Comparison of ENCODE assay signal across 9 cellular contexts in genomic region chr6:30037182-30037788, GRCh38. TPM values are rescaled to one million over a fixed set of nuclear protein-coding genes. Genes with fewer than 3 reads are reported as not detected.
A peak's percentile ranks its signal among the peaks of the same experiment; 100 is the strongest.
DNase-seq lines count a peak whose midpoint lies in the region; ATAC-seq and TF ChIP-seq lines count a peak whose summit lies in the region.
"Had no signal": no experiment of that assay in that cellular context is flagged by ENCODE, and none has a peak within 500 bp of the region (broad histone marks: within the 10 kb centered on the region; RNA-seq: fewer than 3 reads in every experiment).

No MANE protein-coding gene starts in this region.

- no peaks in the 10 kb centered on the region for H3K9me3 Mint-ChIP-seq in activated CD4-positive, alpha-beta T cell treated with anti-CD3 and anti-CD28 coated beads for 36 hours (ENCODE audit: low read depth)
- H3K9me3 Mint-ChIP-seq: CD8-positive, alpha-beta memory T cell had no signal

- 60% methylated on average over 4 of the region's 4 CpGs for WGBS in smooth muscle cell (ENCODE audit: low lambda C conversion rate)

- no peak overlapping the region for H3K4me3 Mint-ChIP-seq in activated CD4-positive, alpha-beta T cell treated with anti-CD3 and anti-CD28 coated beads for 36 hours
- H3K4me3 Mint-ChIP-seq: CD8-positive, alpha-beta memory T cell had no signal

- BruUV-seq in OCI-LY7 (replicated peaks; lab: Mats Ljungman, UMichigan), result no TSS peak

- H3K4me3 ChIP-seq in OCI-LY7 (ENCODE audit: low read depth, low read length, poor library complexity, severe bottlenecking), result no peak overlapping the region
- H3K4me3 ChIP-seq in epithelial cell of proximal tubule (ENCODE audit: low read depth, low read length), result no peak overlapping the region
- no peak overlapping the region for H3K4me3 ChIP-seq in smooth muscle cell

- H2AFZ ChIP-seq in OCI-LY7 (ENCODE audit: low read length) (no peak overlapping the region), smooth muscle cell (ENCODE audit: low read depth) (no peak overlapping the region)

- H3K79me2 ChIP-seq in OCI-LY7 (ENCODE audit: insufficient read depth, low read depth, low read length), result no peaks in the 10 kb centered on the region
- H3K79me2 ChIP-seq in smooth muscle cell (ENCODE audit: low read depth), result no peaks in the 10 kb centered on the region

- no peak overlapping the region for H3K4me2 ChIP-seq in OCI-LY7 (ENCODE audit: low read length)
- H3K4me2 ChIP-seq in smooth muscle cell, result no peak overlapping the region

- H3K9me3 ChIP-seq in OCI-LY7 (ENCODE audit: low read length), result no peaks in the 10 kb centered on the region
- H3K9me3 ChIP-seq in smooth muscle cell (replicated peaks; ENCODE audit: low read depth), result no peaks in the 10 kb centered on the region

- no peak overlapping the region for H3K9ac ChIP-seq in smooth muscle cell (ENCODE audit: low read depth)

- CTCF ChIA-PET in OCI-LY7 (lab: Charles Lee; ENCODE audit: unreplicated experiment), result no interaction called here
- CTCF ChIA-PET in activated CD4-positive, alpha-beta T cell treated with anti-CD3 and anti-CD28 coated beads for 36 hours (lab: Charles Lee), result interaction anchor here (0.5 to 1.1 kb wide), 4 partner anchors 10 to 326 kb away, joined by 3 read pairs; no protein-coding TSS in a partner anchor

- H3K36me3 Mint-ChIP-seq in activated CD4-positive, alpha-beta T cell treated with anti-CD3 and anti-CD28 coated beads for 36 hours (ENCODE audit: low read depth), result peaks cover 16% of the 10 kb centered on the region

- no peaks in the 10 kb centered on the region for H3K9me2 ChIP-seq in OCI-LY7 (ENCODE audit: insufficient read depth, low read length)

- H3K27ac Mint-ChIP-seq in activated CD4-positive, alpha-beta T cell treated with anti-CD3 and anti-CD28 coated beads for 36 hours, result no peak overlapping the region

- DNase-seq in NCI-H2171 treated with DMSO at 0.1 percent for 48 hours (lab: John Stamatoyannopoulos, UW) (peak; percentile 11), NCI-H2171 (lab: John Stamatoyannopoulos, UW) (no peak), OCI-LY7 (ENCODE audit: low spot score) (peak; percentile 35), epithelial cell of proximal tubule (ENCODE audit: low read depth) (no peak), smooth muscle cell (lab: John Stamatoyannopoulos, UW; ENCODE audit: unreplicated experiment) (no peak), activated T-cell treated with anti-CD3 and anti-CD28 coated beads for 4 hours (no peak), epidermal melanocyte (ENCODE audit: insufficient read length, low spot score) (no peak)
- no peak for DNase-seq in activated CD4-positive, alpha-beta T cell treated with anti-CD3 and anti-CD28 coated beads for 36 hours
- DNase-seq: CD8-positive, alpha-beta memory T cell had no signal

- H3K27me3 Mint-ChIP-seq in activated CD4-positive, alpha-beta T cell treated with anti-CD3 and anti-CD28 coated beads for 36 hours, result no peaks in the 10 kb centered on the region
- H3K27me3 Mint-ChIP-seq: CD8-positive, alpha-beta memory T cell had no signal

- no peaks in the 10 kb centered on the region for H3K36me3 ChIP-seq in OCI-LY7 (ENCODE audit: insufficient read depth, low read length)
- H3K36me3 ChIP-seq in smooth muscle cell (ENCODE audit: low read depth), result no peaks in the 10 kb centered on the region

- POLR2A ChIA-PET in OCI-LY7 (lab: Charles Lee), result interaction anchor here (0.7 to 1.3 kb wide), 2 partner anchors 10 to 23 kb away, joined by 3 read pairs; partner anchors contain the start of gene POLR1H
- POLR2A ChIA-PET in activated CD4-positive, alpha-beta T cell treated with anti-CD3 and anti-CD28 coated beads for 36 hours (lab: Charles Lee), result no interaction called here

- H3K4me1 Mint-ChIP-seq in activated CD4-positive, alpha-beta T cell treated with anti-CD3 and anti-CD28 coated beads for 36 hours, result no peaks in the 10 kb centered on the region
- H3K4me1 Mint-ChIP-seq: CD8-positive, alpha-beta memory T cell had no signal

- intact Hi-C loops in OCI-LY7 (cut with micrococcal nuclease; ENCODE audit: unreplicated experiment), result no loop called here
- intact Hi-C loops in activated CD4-positive, alpha-beta T cell treated with anti-CD3 and anti-CD28 coated beads for 36 hours (cut with DNase I, micrococcal nuclease), result no loop called here

- peak; percentile 79 for TF ChIP-seq CTCF in OCI-LY7 (conservative IDR thresholded peaks at IDR 0.05; ENCODE audit: low read length)
- TF ChIP-seq CTCF in epithelial cell of proximal tubule (conservative IDR thresholded peaks at IDR 0.05; ENCODE audit: low read depth, low read length), result peak; percentile 64
- peak; percentile 40 for TF ChIP-seq CTCF in smooth muscle cell (IDR thresholded peaks at IDR 0.05; ENCODE audit: borderline replicate concordance, insufficient read depth, poor library complexity, severe bottlenecking)

- H3F3A ChIP-seq in smooth muscle cell (ENCODE audit: low read depth), result no peaks in the 10 kb centered on the region

- H4K20me1 ChIP-seq in OCI-LY7 (ENCODE audit: insufficient read depth, low read length), result no peaks in the 10 kb centered on the region
- no peaks in the 10 kb centered on the region for H4K20me1 ChIP-seq in smooth muscle cell (ENCODE audit: low read depth)

- no peaks in the 10 kb centered on the region for H3K27me3 ChIP-seq in smooth muscle cell (ENCODE audit: low read depth)

- H3K4me1 ChIP-seq in OCI-LY7 (ENCODE audit: insufficient read depth, low read length, poor library complexity, severe bottlenecking), result no peaks in the 10 kb centered on the region
- H3K4me1 ChIP-seq in smooth muscle cell (ENCODE audit: low read depth), result no peaks in the 10 kb centered on the region

- H3K27ac ChIP-seq in OCI-LY7 (ENCODE audit: low read depth, low read length, poor library complexity, severe bottlenecking) (no peak overlapping the region), smooth muscle cell (ENCODE audit: low read depth) (no peak overlapping the region)

- ATAC-seq in activated CD4-positive, alpha-beta T cell treated with anti-CD3 and anti-CD28 coated beads for 36 hours, result no peak

RNA-seq across cellular contexts. Expression of gene POLR1H, which starts 23.8 kb away (rescaled TPM):
- 60.5 and 67.5 TPM in 2 replicates for total RNA-seq in OCI-LY7 (2014; rRNA removed; shearing (Covaris generic))
- 39.3 and 43.1 TPM in 2 replicates for total RNA-seq in OCI-LY7 (2022)
- 30.3 and 31.7 TPM in 2 replicates for total RNA-seq in epithelial cell of proximal tubule
- 17.3 and 21.0 TPM in 2 replicates for total RNA-seq in smooth muscle cell
- 35.1 and 41.7 TPM in 2 replicates for polyA plus RNA-seq in smooth muscle cell
- 10 to 100 TPM; 38.2 to 65.0 TPM for total RNA-seq in activated CD4-positive, alpha-beta T cell treated with anti-CD3 and anti-CD28 coated beads for 36 hours

RNA-seq across cellular contexts. Expression of gene PPP1R11, which starts 29.7 kb away (rescaled TPM):
- total RNA-seq in OCI-LY7 (2014; rRNA removed; shearing (Covaris generic)), result 30.6 and 35.6 TPM in 2 replicates
- total RNA-seq in OCI-LY7 (2022), result 36.5 and 40.1 TPM in 2 replicates
- total RNA-seq in epithelial cell of proximal tubule, result 45.4 and 54.5 TPM in 2 replicates
- total RNA-seq in smooth muscle cell, result 48.8 and 63.4 TPM in 2 replicates
- 76.8 and 80.2 TPM in 2 replicates for polyA plus RNA-seq in smooth muscle cell
- 10 to 100 TPM; 47.8 to 59.9 TPM for total RNA-seq in activated CD4-positive, alpha-beta T cell treated with anti-CD3 and anti-CD28 coated beads for 36 hours

RNA-seq across cellular contexts. Expression of gene RNF39, which starts 38.3 kb away (rescaled TPM):
- total RNA-seq in OCI-LY7 (2014; rRNA removed; shearing (Covaris generic)), result not detected in 2 replicates
- total RNA-seq in OCI-LY7 (2022), result not detected in 2 replicates
- total RNA-seq in epithelial cell of proximal tubule, result not detected in 2 replicates
- total RNA-seq in smooth muscle cell, result 0.18 and 0.90 TPM in 2 replicates
- polyA plus RNA-seq in smooth muscle cell, result 0.70 and 0.74 TPM in 2 replicates
- not detected for total RNA-seq in activated CD4-positive, alpha-beta T cell treated with anti-CD3 and anti-CD28 coated beads for 36 hours
- total RNA-seq: CD8-positive, alpha-beta memory T cell had no signal

Comparison
In these comparisons a context has a peak if more than half of its experiments do, and no peak if none do; other contexts are left out.
1. DNase-seq: peak in NCI-H2171 treated with DMSO at 0.1 percent for 48 hours (single experiment) and OCI-LY7 (single experiment); none in NCI-H2171 (single experiment), epithelial cell of proximal tubule (single experiment), smooth muscle cell (single experiment), activated T-cell treated with anti-CD3 and anti-CD28 coated beads for 4 hours (single experiment), activated CD4-positive, alpha-beta T cell treated with anti-CD3 and anti-CD28 coated beads for 36 hours (single experiment) and epidermal melanocyte (single experiment).
2. Peak in every context shown above with its lines, with median percentiles within 50 percentile points of each other: CTCF ChIP-seq.